27 cellular contexts compared by ENCODE assay signal in the genomic region with DNA sequence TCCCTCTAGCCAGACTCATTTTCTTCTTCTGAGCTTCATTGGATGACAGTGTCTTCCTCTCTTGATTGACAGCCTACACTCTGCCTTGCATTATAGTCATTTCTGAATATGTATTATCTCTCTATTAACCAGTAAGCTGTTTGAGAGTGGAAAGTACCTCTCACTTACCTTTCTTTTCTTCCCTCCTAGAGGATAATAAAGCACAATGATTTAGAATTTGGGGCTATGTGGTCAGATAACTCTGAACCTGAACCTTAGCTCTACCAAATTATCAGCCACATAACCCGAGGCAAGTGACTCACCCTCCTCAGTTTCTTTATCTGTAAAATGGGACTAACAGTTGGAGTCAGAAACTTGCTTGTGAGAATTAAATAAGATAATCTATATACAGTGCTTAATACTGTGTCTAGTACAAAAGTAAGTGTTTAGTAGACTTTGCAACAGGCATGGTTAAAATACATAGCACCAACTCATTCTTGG.
"Had no signal": no experiment of that assay in that cellular context is flagged by ENCODE, and none has a peak within 500 bp of the region (broad histone marks: within the 10 kb centered on the region; RNA-seq: fewer than 3 reads in every experiment).

No MANE protein-coding gene starts in this region.

- H3K36me3 Mint-ChIP-seq: activated CD4-positive, alpha-beta memory T cell treated with anti-CD3 and anti-CD28 coated beads for 36 hours had no signal

- ATAC-seq: naive thymus-derived CD4-positive, alpha-beta T cell had no signal

- DNase-seq: activated CD4-positive, alpha-beta memory T cell treated with anti-CD3 and anti-CD28 coated beads for 36 hours; activated CD4-positive, alpha-beta T cell treated with anti-CD3 and anti-CD28 coated beads for 48 hours; activated CD8-positive, alpha-beta memory T cell treated with anti-CD3 and anti-CD28 coated beads, Interleukin-2, amount 50 U/mL, for 4 hours; activated gamma-delta T cell treated with Interleukin-2 at 50 U/mL for 16 hours; activated naive CD4-positive, alpha-beta T cell treated with anti-CD3 and anti-CD28 coated beads, Interleukin-2, amount 50 U/mL, for 16 hours; activated T-cell treated with anti-CD3 and anti-CD28 coated beads, Interleukin-2, amount 50 U/mL, for 1 hour; anterior cingulate cortex; dermis blood vessel endothelial cell; effector CD4-positive, alpha-beta T cell; esophagus squamous epithelium; foreskin melanocyte; left ventricle myocardium superior; midbrain; naive thymus-derived CD4-positive, alpha-beta T cell; stimulated activated CD4-positive, alpha-beta T cell treated with anti-CD3 and anti-CD28 coated beads, Interleukin-15, amount 100 ng/mL, for 24 hours; stimulated activated CD4-positive, alpha-beta T cell treated with anti-CD3 and anti-CD28 coated beads, Interleukin-2, amount 100 ng/mL, for 24 hours; stimulated activated naive CD4-positive, alpha-beta T cell treated with Interleukin-2 at 50 U/mL for 16 hours; SW 1271; T-helper 9 cell; WERI-Rb-1 had no signal

- H3K27me3 ChIP-seq: esophagus squamous epithelium, right atrium auricular region, vagina had no signal

- H3K27ac ChIP-seq: right atrium auricular region, vagina, WERI-Rb-1 had no signal

- H3K27me3 Mint-ChIP-seq: activated CD4-positive, alpha-beta memory T cell treated with anti-CD3 and anti-CD28 coated beads for 36 hours; naive thymus-derived CD4-positive, alpha-beta T cell; type B pancreatic cell had no signal

- H3K4me3 ChIP-seq: esophagus squamous epithelium, right atrium auricular region, thoracic aorta, vagina had no signal

- H3K9me3 ChIP-seq: esophagus squamous epithelium, right atrium auricular region, thoracic aorta, vagina had no signal

- H3K27ac Mint-ChIP-seq: activated CD4-positive, alpha-beta memory T cell treated with anti-CD3 and anti-CD28 coated beads for 36 hours; activated T-helper 1 cell treated with anti-CD3 and anti-CD28 coated beads, Interleukin-12 subunit alpha, Interleukin-12 subunit beta, Interleukin-2, Interleukin-4 antibody, amounts not matched to agents 30 ng/mL and 10 ng/mL and 1 ng/mL, durations not matched to agents 14 hours and 24 hours and 36 hours; T-helper 1 cell treated with Interleukin-12 subunit alpha and Interleukin-12 subunit beta and Interleukin-4 antibody, amounts not matched to agents 30 μg/mL and 1 μg/mL, for 36 hours; type B pancreatic cell had no signal

- H3K79me2 ChIP-seq: parathyroid adenoma had no signal

- H3K4me3 Mint-ChIP-seq: activated CD4-positive, alpha-beta memory T cell treated with anti-CD3 and anti-CD28 coated beads for 36 hours; activated T-helper 1 cell treated with anti-CD3 and anti-CD28 coated beads, Interleukin-12 subunit alpha, Interleukin-12 subunit beta, Interleukin-2, Interleukin-4 antibody, amounts not matched to agents 30 ng/mL and 10 ng/mL and 1 ng/mL, durations not matched to agents 14 hours and 24 hours and 36 hours; naive thymus-derived CD4-positive, alpha-beta T cell; T-helper 1 cell treated with Interleukin-12 subunit alpha and Interleukin-12 subunit beta and Interleukin-4 antibody, amounts not matched to agents 30 μg/mL and 1 μg/mL, for 36 hours; type B pancreatic cell had no signal

- H3K36me3 ChIP-seq: esophagus squamous epithelium, right atrium auricular region, thoracic aorta, vagina, WERI-Rb-1 had no signal
